In genomic region chr14:22564463-22564862, GRCh38 we compare ENCODE assay signal across 15 cellular contexts. TPM values are rescaled to one million over a fixed set of nuclear protein-coding genes. Genes with fewer than 3 reads are reported as not detected.
DNase-seq lines count a peak whose midpoint lies in the region; ATAC-seq lines count a peak whose summit lies in the region.
"Had no signal": no experiment of that assay in that cellular context is flagged by ENCODE, and none has a peak within 500 bp of the region (broad histone marks: within the 10 kb centered on the region; RNA-seq: fewer than 3 reads in every experiment).

No MANE protein-coding gene starts in this region.

- peaks cover 0 to 9% of the 10 kb centered on the region in 2 donors for H3K4me1 ChIP-seq in esophagus (ENCODE audit: control insufficient read depth in 2 of 2, insufficient read depth in 2 of 2, low read length in 1 of 2)
- H3K4me1 ChIP-seq: adrenal gland had no signal

- CTCF ChIA-PET in activated CD4-positive, alpha-beta T cell treated with anti-CD3 and anti-CD28 coated beads, Interleukin-2, amount 10 ng/mL, durations not matched to agents 7 days and 5 days (lab: Charles Lee) = interaction anchor here (0.8 to 12.8 kb wide), 5 partner anchors 11 to 288 kb away, joined by 3 to 335 read pairs (median 4); no protein-coding TSS in a partner anchor
- CTCF ChIA-PET in T-cell (lab: Charles Lee) = interaction anchor here (0.6 to 1.2 kb wide), 3 partner anchors 25 to 212 kb away, joined by 3 to 12 read pairs (median 4); partner anchors contain the start of gene DAD1 (in 1 of the 2)

- WGBS in esophagus, 2 donors = 29 to 50% methylated on average over 1 of the region's 1 CpG

- H3K4me3 Mint-ChIP-seq in activated CD4-positive, alpha-beta T cell treated with anti-CD3 and anti-CD28 coated beads, Interleukin-2, amount 10 ng/mL, durations not matched to agents 7 days and 5 days = peak overlapping the region; percentile 41
- H3K4me3 Mint-ChIP-seq in T-cell = peak overlapping the region in 2 of 3 donors; percentile 42 to 64
- H3K4me3 Mint-ChIP-seq in stimulated activated effector memory CD8-positive, alpha-beta T cell treated with anti-CD3 and anti-CD28 coated beads, Interleukin-12 subunit alpha, Interleukin-12 subunit beta, amount 100 ng/mL, for 72 hours = peak overlapping the region; percentile 78
- H3K4me3 Mint-ChIP-seq: WTC11 had no signal

- H3K27ac ChIP-seq in esophagus (ENCODE audit: low read depth in 2 of 2, low read length in 1 of 2) = peak overlapping the region; percentile 4 to 77
- H3K27ac ChIP-seq: A549, adrenal gland had no signal

- peak overlapping the region; percentile 95 for H3K27ac Mint-ChIP-seq in activated CD4-positive, alpha-beta T cell treated with anti-CD3 and anti-CD28 coated beads, Interleukin-2, amount 10 ng/mL, durations not matched to agents 7 days and 5 days
- peak overlapping the region; percentile 98 to 99 for H3K27ac Mint-ChIP-seq in T-cell
- peak overlapping the region; percentile 99 for H3K27ac Mint-ChIP-seq in stimulated activated effector memory CD8-positive, alpha-beta T cell treated with anti-CD3 and anti-CD28 coated beads, Interleukin-12 subunit alpha, Interleukin-12 subunit beta, amount 100 ng/mL, for 72 hours
- H3K27ac Mint-ChIP-seq: WTC11 had no signal

- no peaks in the 10 kb centered on the region for H3K9me3 ChIP-seq in esophagus (ENCODE audit: control insufficient read depth in 2 of 2, insufficient read depth in 1 of 2, low read depth in 1 of 2, low read length in 1 of 2)
- H3K9me3 ChIP-seq: A549, adrenal gland, tibial artery had no signal

- no peaks in the 10 kb centered on the region for H3K27me3 Mint-ChIP-seq in activated CD4-positive, alpha-beta T cell treated with anti-CD3 and anti-CD28 coated beads, Interleukin-2, amount 10 ng/mL, durations not matched to agents 7 days and 5 days
- no peaks in the 10 kb centered on the region for H3K27me3 Mint-ChIP-seq in T-cell

- H3K36me3 ChIP-seq in esophagus (ENCODE audit: control insufficient read depth in 2 of 2, insufficient read depth in 2 of 2, low read length in 1 of 2) = no peaks in the 10 kb centered on the region

- no peak for ATAC-seq in T-cell (replicated peaks in 1 of 4)
- ATAC-seq in stimulated activated effector memory CD8-positive, alpha-beta T cell treated with anti-CD3 and anti-CD28 coated beads, Interleukin-12 subunit alpha, Interleukin-12 subunit beta, amount 100 ng/mL, for 72 hours = no peak
- ATAC-seq: A549, Right ventricle myocardium inferior, WTC11 had no signal

- H3K36me3 Mint-ChIP-seq in activated CD4-positive, alpha-beta T cell treated with anti-CD3 and anti-CD28 coated beads, Interleukin-2, amount 10 ng/mL, durations not matched to agents 7 days and 5 days (ENCODE audit: low read depth) = peaks cover 68% of the 10 kb centered on the region
- peaks cover 22% of the 10 kb centered on the region for H3K36me3 Mint-ChIP-seq in T-cell
- H3K36me3 Mint-ChIP-seq in stimulated activated effector memory CD8-positive, alpha-beta T cell treated with anti-CD3 and anti-CD28 coated beads, Interleukin-12 subunit alpha, Interleukin-12 subunit beta, amount 100 ng/mL, for 72 hours = peaks cover 83% of the 10 kb centered on the region

- H3K4me1 Mint-ChIP-seq in activated CD4-positive, alpha-beta T cell treated with anti-CD3 and anti-CD28 coated beads, Interleukin-2, amount 10 ng/mL, durations not matched to agents 7 days and 5 days = peaks cover 97% of the 10 kb centered on the region
- peaks cover 96 to 100% (median 98%) of the 10 kb centered on the region in 3 donors for H3K4me1 Mint-ChIP-seq in T-cell
- H3K4me1 Mint-ChIP-seq in stimulated activated effector memory CD8-positive, alpha-beta T cell treated with anti-CD3 and anti-CD28 coated beads, Interleukin-12 subunit alpha, Interleukin-12 subunit beta, amount 100 ng/mL, for 72 hours = peaks cover 92% of the 10 kb centered on the region

- no peaks in the 10 kb centered on the region for H3K27me3 ChIP-seq in esophagus (ENCODE audit: control insufficient read depth in 1 of 2, insufficient read depth in 2 of 2, low read length in 2 of 2)
- H3K27me3 ChIP-seq: adrenal gland, tibial artery had no signal

- no peaks in the 10 kb centered on the region for H3K9me3 Mint-ChIP-seq in activated CD4-positive, alpha-beta T cell treated with anti-CD3 and anti-CD28 coated beads, Interleukin-2, amount 10 ng/mL, durations not matched to agents 7 days and 5 days
- no peaks in the 10 kb centered on the region for H3K9me3 Mint-ChIP-seq in T-cell
- H3K9me3 Mint-ChIP-seq in stimulated activated effector memory CD8-positive, alpha-beta T cell treated with anti-CD3 and anti-CD28 coated beads, Interleukin-12 subunit alpha, Interleukin-12 subunit beta, amount 100 ng/mL, for 72 hours = no peaks in the 10 kb centered on the region
- H3K9me3 Mint-ChIP-seq: WTC11 had no signal

- POLR2A ChIA-PET in activated CD4-positive, alpha-beta T cell treated with anti-CD3 and anti-CD28 coated beads, Interleukin-2, amount 10 ng/mL, durations not matched to agents 7 days and 5 days (lab: Charles Lee) = no interaction called here
- POLR2A ChIA-PET in T-cell (lab: Charles Lee) = interaction anchor here in 1 of 2 donors (0.8 kb wide), 1 partner anchor 644 kb away, joined by 3 read pairs; no protein-coding TSS in a partner anchor

- DNase-seq in activated CD4-positive, alpha-beta T cell treated with anti-CD3 and anti-CD28 coated beads, Interleukin-2, amount 10 ng/mL, durations not matched to agents 7 days and 5 days = no peak
- DNase-seq in activated CD4-positive, alpha-beta T cell treated with anti-CD3 and anti-CD28 coated beads, Interleukin-2, amount 50 U/mL, for 48 hours = no peak
- DNase-seq in T-cell = no peak
- DNase-seq in stimulated activated effector memory CD8-positive, alpha-beta T cell treated with anti-CD3 and anti-CD28 coated beads, Interleukin-12 subunit alpha, Interleukin-12 subunit beta, amount 100 ng/mL, for 72 hours (ENCODE audit: low spot score in 2 of 2) = no peak
- no peak for DNase-seq in amygdala (lab: John Stamatoyannopoulos, UW)
- DNase-seq in NOMO-1 (lab: John Stamatoyannopoulos, UW; ENCODE audit: unreplicated experiment in 2 of 2) = no peak
- no peak for DNase-seq in NCI-H1436 (lab: John Stamatoyannopoulos, UW)
- DNase-seq: adrenal gland; effector CD4-positive, alpha-beta T cell; NCI-H510A treated with DMSO at 0.1 percent for 48 hours; tibial artery had no signal

- H3K4me3 ChIP-seq in esophagus (ENCODE audit: low read depth in 1 of 2, low read length in 2 of 2) = no peak overlapping the region
- H3K4me3 ChIP-seq: A549, adrenal gland, tibial artery had no signal

RNA-seq across cellular contexts. Expression of gene DAD1, which starts 24.6 kb away (rescaled TPM):
- total RNA-seq in activated CD4-positive, alpha-beta T cell treated with anti-CD3 and anti-CD28 coated beads, Interleukin-2, amount 10 ng/mL, durations not matched to agents 7 days and 5 days = 100 to 1,000 TPM; 169 to 233 TPM
- 100 to 1,000 TPM in 4 of 5 donors, 10 to 100 TPM in 1; 80.9 to 127 (median 113) TPM for total RNA-seq in T-cell
- polyA plus RNA-seq in esophagus = 100 to 1,000 TPM in 1 of 2 donors, 10 to 100 TPM in 1; 77.9 to 243 TPM

RNA-seq across cellular contexts. Expression of gene ABHD4, which starts 33.6 kb away (rescaled TPM):
- 10 to 100 TPM in 1 of 2 experiments, 1 to 10 TPM in 1; 8.3 to 10.4 TPM for total RNA-seq in activated CD4-positive, alpha-beta T cell treated with anti-CD3 and anti-CD28 coated beads, Interleukin-2, amount 10 ng/mL, durations not matched to agents 7 days and 5 days
- total RNA-seq in T-cell = 10 to 100 TPM; 10.1 to 20.9 (median 17.3) TPM
- 10 to 100 TPM; 22.8 to 29.5 TPM for polyA plus RNA-seq in esophagus
